28 cellular contexts compared by ENCODE assay signal in genomic region chr10:10975647-10976046, GRCh38.
"Had no signal": no experiment of that assay in that cellular context is flagged by ENCODE, and none has a peak within 500 bp of the region (broad histone marks: within the 10 kb centered on the region; RNA-seq: fewer than 3 reads in every experiment).

No MANE protein-coding gene starts in this region.

- ATAC-seq: activated T-cell treated with anti-CD3 and anti-CD28 coated beads, Interleukin-2, amount 50 U/mL, for 4 hours; left lobe of liver; lower lobe of right lung; psoas muscle had no signal

- H2AFZ ChIP-seq: parathyroid adenoma had no signal

- H3K27ac Mint-ChIP-seq: activated CD4-positive, alpha-beta memory T cell treated with anti-CD3 and anti-CD28 coated beads, Interleukin-2, amount 10 ng/mL, durations not matched to agents 7 days and 5 days; activated CD4-positive, alpha-beta T cell treated with anti-CD3 and anti-CD28 coated beads, Interleukin-2, amount 10 ng/mL, durations not matched to agents 7 days and 5 days; activated T-helper 17 cell treated with anti-CD3 and anti-CD28 coated beads, Interleukin-2, amount 50 U/mL, for 72 hours; T-helper 1 cell treated with Interleukin-12 subunit alpha and Interleukin-12 subunit beta and Interleukin-4 antibody, amounts not matched to agents 30 μg/mL and 1 μg/mL, for 36 hours had no signal

- H3K4me3 ChIP-seq: heart right ventricle, lower lobe of right lung, psoas muscle, tibial nerve had no signal

- H3K9me3 Mint-ChIP-seq: activated CD4-positive, alpha-beta memory T cell treated with anti-CD3 and anti-CD28 coated beads, Interleukin-2, amount 10 ng/mL, durations not matched to agents 7 days and 5 days; activated T-cell treated with anti-CD3 and anti-CD28 coated beads, Interleukin-2, amount 50 U/mL, for 4 hours; activated T-helper 17 cell treated with anti-CD3 and anti-CD28 coated beads, Interleukin-2, amount 50 U/mL, for 72 hours; T-helper 1 cell treated with Interleukin-12 subunit alpha and Interleukin-12 subunit beta and Interleukin-4 antibody, amounts not matched to agents 30 μg/mL and 1 μg/mL, for 36 hours had no signal

- DNase-seq: activated CD4-positive, alpha-beta memory T cell treated with anti-CD3 and anti-CD28 coated beads, Interleukin-2, amount 10 ng/mL, durations not matched to agents 7 days and 5 days; activated CD4-positive, alpha-beta T cell treated with anti-CD3 and anti-CD28 coated beads for 1 hour; activated CD4-positive, alpha-beta T cell treated with anti-CD3 and anti-CD28 coated beads, Interleukin-2, amount 10 ng/mL, durations not matched to agents 7 days and 5 days; activated gamma-delta T cell treated with Interleukin-2 at 50 U/mL for 16 hours; activated naive CD4-positive, alpha-beta T cell treated with anti-CD3 and anti-CD28 coated beads, Interleukin-2, amount 50 U/mL, for 16 hours; activated T-cell treated with anti-CD3 and anti-CD28 coated beads, Interleukin-2, amount 50 U/mL, for 4 hours; amygdala; central memory CD4-positive, alpha-beta T cell; dermis blood vessel endothelial cell; effector CD4-positive, alpha-beta T cell; foreskin melanocyte; heart right ventricle; kidney glomerular epithelial cell; lower lobe of right lung; naive B cell; nucleus accumbens; psoas muscle; stimulated activated CD4-positive, alpha-beta T cell treated with anti-CD3 and anti-CD28 coated beads, Interleukin-2, amount 100 ng/mL, for 48 hours; stimulated activated naive CD4-positive, alpha-beta T cell treated with Interleukin-2 at 50 U/mL for 16 hours; SW 1271; T-helper 9 cell; WERI-Rb-1 had no signal

- H3K9ac ChIP-seq: parathyroid adenoma had no signal

- H3K36me3 ChIP-seq: heart right ventricle, lower lobe of right lung, tibial nerve, WERI-Rb-1 had no signal

- H3K4me3 Mint-ChIP-seq: activated CD4-positive, alpha-beta memory T cell treated with anti-CD3 and anti-CD28 coated beads, Interleukin-2, amount 10 ng/mL, durations not matched to agents 7 days and 5 days; activated CD4-positive, alpha-beta T cell treated with anti-CD3 and anti-CD28 coated beads, Interleukin-2, amount 10 ng/mL, durations not matched to agents 7 days and 5 days; activated T-cell treated with anti-CD3 and anti-CD28 coated beads, Interleukin-2, amount 50 U/mL, for 4 hours; activated T-helper 17 cell treated with anti-CD3 and anti-CD28 coated beads, Interleukin-2, amount 50 U/mL, for 72 hours; naive B cell; neural crest cell; T-helper 1 cell treated with Interleukin-12 subunit alpha and Interleukin-12 subunit beta and Interleukin-4 antibody, amounts not matched to agents 30 μg/mL and 1 μg/mL, for 36 hours had no signal

- H3K27ac ChIP-seq: heart right ventricle, lower lobe of right lung, parathyroid adenoma, psoas muscle, tibial nerve, WERI-Rb-1 had no signal

- H3K27me3 ChIP-seq: heart right ventricle, tibial nerve had no signal

- H3K36me3 Mint-ChIP-seq: naive B cell had no signal

- H3K4me1 ChIP-seq: lower lobe of right lung, parathyroid adenoma, psoas muscle had no signal

- H3K79me2 ChIP-seq: parathyroid adenoma had no signal

- H3K9me3 ChIP-seq: heart right ventricle, lower lobe of right lung, psoas muscle, tibial nerve had no signal

- H3K4me1 Mint-ChIP-seq: activated CD4-positive, alpha-beta T cell treated with anti-CD3 and anti-CD28 coated beads, Interleukin-2, amount 10 ng/mL, durations not matched to agents 7 days and 5 days; naive B cell; neural crest cell had no signal
